ENCODE assay signal across 28 cellular contexts in genomic region chr3:10641760-10642159, GRCh38.
"Had no signal": no experiment of that assay in that cellular context is flagged by ENCODE, and none has a peak within 500 bp of the region (broad histone marks: within the 10 kb centered on the region; RNA-seq: fewer than 3 reads in every experiment).

No MANE protein-coding gene starts in this region.

- DNase-seq: colonic mucosa; cortex of kidney; dermis blood vessel endothelial cell; effector CD4-positive, alpha-beta T cell; effector CD8-positive, alpha-beta T cell; effector memory CD4-positive, alpha-beta T cell; effector memory CD8-positive, alpha-beta T cell; endodermal cell; erythroblast; esophagus squamous epithelium; foreskin fibroblast; foreskin keratinocyte; foreskin melanocyte; gastrocnemius medialis; glutamatergic neuron; heart right ventricle had no signal

- H3K27ac ChIP-seq: colonic mucosa, coronary artery, epithelial cell of prostate, esophagus muscularis mucosa, esophagus squamous epithelium, foreskin keratinocyte, gastrocnemius medialis, gastroesophageal sphincter, heart left ventricle, heart right ventricle had no signal

- ATAC-seq: effector memory CD8-positive, alpha-beta T cell; esophagus mucosa; foreskin keratinocyte; gastrocnemius medialis; gastroesophageal sphincter; heart left ventricle; heart right ventricle had no signal

- FAIRE-seq: colon, endometrium, endothelial cell of umbilical vein, frontal cortex had no signal

- H3K36me3 ChIP-seq: colonic mucosa, esophagus muscularis mucosa, esophagus squamous epithelium, gastrocnemius medialis, gastroesophageal sphincter, heart left ventricle, heart right ventricle had no signal

- H3K27ac Mint-ChIP-seq: dendritic cell treated with granulocyte-macrophage colony-stimulating factor and Interleukin-4, amounts not matched to agents 40 ng/mL and 50 ng/mL, for 4 days; effector memory CD8-positive, alpha-beta T cell; endodermal cell had no signal

- H3K4me1 ChIP-seq: colonic mucosa, esophagus muscularis mucosa, esophagus squamous epithelium, foreskin keratinocyte, gastrocnemius medialis, gastroesophageal sphincter, heart left ventricle, heart right ventricle had no signal

- H3K4me3 ChIP-seq: colonic mucosa, coronary artery, dorsolateral prefrontal cortex, esophagus muscularis mucosa, esophagus squamous epithelium, gastrocnemius medialis, gastroesophageal sphincter, heart left ventricle, heart right ventricle had no signal

- H3K4me1 Mint-ChIP-seq: endodermal cell had no signal

- H3K4me3 Mint-ChIP-seq: dendritic cell treated with granulocyte-macrophage colony-stimulating factor and Interleukin-4, amounts not matched to agents 40 ng/mL and 50 ng/mL, for 4 days; effector memory CD8-positive, alpha-beta T cell; endodermal cell had no signal

- H3K9me3 ChIP-seq: colonic mucosa had no signal
